ENCODE assay signal across 10 cellular contexts in the genomic region with DNA sequence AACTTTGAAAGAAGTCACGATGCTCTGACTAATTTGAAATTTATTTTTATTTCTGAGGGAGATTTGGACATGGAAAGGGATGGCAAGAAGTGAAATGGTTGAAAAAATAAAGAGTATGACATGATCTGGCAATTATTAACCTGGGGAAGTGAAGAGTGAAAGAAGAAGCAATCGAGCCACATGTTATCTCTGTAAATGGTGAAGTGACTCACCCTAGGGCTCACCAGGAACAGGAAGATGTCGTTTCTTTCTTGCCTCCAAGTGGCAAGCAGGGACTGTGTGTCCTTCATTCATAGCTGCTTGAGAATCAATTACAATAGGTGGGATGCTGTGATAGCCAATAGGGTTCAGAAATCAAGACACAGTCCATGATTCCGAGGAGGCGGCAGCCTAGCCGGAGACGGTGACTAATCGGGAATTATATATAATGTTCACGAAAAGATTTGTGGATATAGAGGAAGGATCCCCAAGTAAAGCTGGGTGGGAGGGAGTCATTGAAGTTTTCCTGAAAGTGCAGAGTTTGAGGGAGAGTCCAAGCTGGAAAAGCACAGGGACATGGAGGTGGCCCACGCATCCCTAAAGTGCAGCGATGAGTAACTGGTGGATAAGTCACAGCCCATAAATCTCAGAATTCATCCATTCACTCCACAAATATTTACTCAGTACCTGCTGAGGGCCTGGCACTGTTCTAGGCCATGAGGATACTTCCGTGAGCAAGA. TPM values are rescaled to one million over a fixed set of nuclear protein-coding genes. Genes with fewer than 3 reads are reported as not detected.
A peak's percentile ranks its signal among the peaks of the same experiment; 100 is the strongest.
DNase-seq lines count a peak whose midpoint lies in the region; ATAC-seq and TF ChIP-seq lines count a peak whose summit lies in the region.
"Had no signal": no experiment of that assay in that cellular context is flagged by ENCODE, and none has a peak within 500 bp of the region (broad histone marks: within the 10 kb centered on the region; RNA-seq: fewer than 3 reads in every experiment).

No MANE protein-coding gene starts in this region.

- H3K36me3 Mint-ChIP-seq in H9 (ENCODE audit: insufficient read depth in 1 of 3, low read depth in 3 of 3), result no peaks in the 10 kb centered on the region

- no peaks in the 10 kb centered on the region for H3K79me2 ChIP-seq in SK-N-SH (ENCODE audit: insufficient read depth)
- no peaks in the 10 kb centered on the region for H3K79me2 ChIP-seq in H9 (ENCODE audit: insufficient read depth, low read length)
- no peaks in the 10 kb centered on the region for H3K79me2 ChIP-seq in OCI-LY7 (ENCODE audit: insufficient read depth, low read depth, low read length)

- H3K56ac ChIP-seq in H9 (ENCODE audit: insufficient read length, low read depth, low read length), result no peak overlapping the region

- H3F3A ChIP-seq in SK-N-SH (replicated peaks; ENCODE audit: insufficient read depth), result peaks cover 6% of the 10 kb centered on the region

- no peak overlapping the region for H2AK5ac ChIP-seq in H9 (ENCODE audit: insufficient read length, low read length)

- H3K36me3 ChIP-seq in SK-N-SH (replicated peaks in 1 of 2; ENCODE audit: control insufficient read depth in 1 of 2, insufficient read depth in 2 of 2, low read length in 1 of 2) (no peaks in the 10 kb centered on the region), OCI-LY7 (ENCODE audit: insufficient read depth, low read length) (no peaks in the 10 kb centered on the region)

- H4K5ac ChIP-seq in H9 (ENCODE audit: insufficient read length, low read depth, low read length), result no peak overlapping the region

- peak overlapping the region; percentile 84 for H2AFZ ChIP-seq in SK-N-SH (ENCODE audit: low read depth)
- H2AFZ ChIP-seq in H9 (ENCODE audit: low read length), result no peak overlapping the region
- no peak overlapping the region for H2AFZ ChIP-seq in OCI-LY7 (ENCODE audit: low read length)

- BruUV-seq in OCI-LY7 (replicated peaks; lab: Mats Ljungman, UMichigan), result no TSS peak

- H2BK20ac ChIP-seq in H9 (ENCODE audit: low read depth, low read length, poor library complexity, severe bottlenecking), result no peak overlapping the region

- H3K14ac ChIP-seq in H9 (ENCODE audit: insufficient read depth, low read length), result no peak overlapping the region

- H3K27ac Mint-ChIP-seq in H9, result no peak overlapping the region

- H3K9me3 Mint-ChIP-seq in H9, result no peaks in the 10 kb centered on the region
- H3K9me3 Mint-ChIP-seq: central memory CD8-positive, alpha-beta T cell had no signal

- no peaks in the 10 kb centered on the region for H4K20me1 ChIP-seq in SK-N-SH (ENCODE audit: insufficient read depth)
- no peaks in the 10 kb centered on the region for H4K20me1 ChIP-seq in H9 (ENCODE audit: control insufficient read depth, insufficient read depth, insufficient read length)
- no peaks in the 10 kb centered on the region for H4K20me1 ChIP-seq in OCI-LY7 (ENCODE audit: insufficient read depth, low read length)

- H3K4me1 Mint-ChIP-seq in H9, result peaks cover 14 to 36% of the 10 kb centered on the region in 2 experiments
- H3K4me1 Mint-ChIP-seq: central memory CD8-positive, alpha-beta T cell had no signal

- WGBS in SK-N-SH (ENCODE audit: low lambda C conversion rate), result 4% methylated on average over 12 of the region's 12 CpGs
- no CpG with 5 or more reads among the region's 12 CpGs for WGBS in H9 (ENCODE audit: extremely low coverage, insufficient read length, low lambda C conversion rate)

- no peak overlapping the region for H2BK5ac ChIP-seq in H9 (ENCODE audit: insufficient read length, low read length)

- H3K4me3 ChIP-seq in AG10803 (ENCODE audit: low read length), result no peak overlapping the region
- peak overlapping the region in 1 of 2 experiments; percentile 56; a peak in 2 of 4 replicates for H3K4me3 ChIP-seq in SK-N-SH (ENCODE audit: low read depth in 2 of 2, low read length in 1 of 2)
- no peak overlapping the region for H3K4me3 ChIP-seq in OCI-LY7 (ENCODE audit: low read depth, low read length, poor library complexity, severe bottlenecking)

- H3K23ac ChIP-seq in H9 (ENCODE audit: insufficient read length, low read depth, low read length), result no peak overlapping the region

- no peak for TF ChIP-seq EP300 in SK-N-SH (IDR thresholded peaks at IDR 0.05; ENCODE audit: borderline replicate concordance in 1 of 2, low read depth in 1 of 2, low read length in 1 of 2)

- ATAC-seq in HG03159 (IDR thresholded peaks at IDR 0.05; ENCODE audit: unreplicated experiment), result peak; percentile 57
- ATAC-seq in HG03521 (IDR thresholded peaks at IDR 0.05; ENCODE audit: unreplicated experiment), result no peak

- H3K18ac ChIP-seq in H9 (ENCODE audit: insufficient read length, low read depth, low read length), result no peak overlapping the region

- H2BK12ac ChIP-seq in H9 (ENCODE audit: insufficient read length, low read depth, low read length), result no peak overlapping the region

- H3K79me1 ChIP-seq in H9 (ENCODE audit: insufficient read depth, low read depth, low read length, poor library complexity, severe bottlenecking), result no peaks in the 10 kb centered on the region

- H3K9me3 ChIP-seq in SK-N-SH (no peaks in the 10 kb centered on the region), H9 (ENCODE audit: control insufficient read depth, low read depth, low read length) (no peaks in the 10 kb centered on the region), OCI-LY7 (ENCODE audit: low read length) (no peaks in the 10 kb centered on the region)

- DNase-seq in AG10803 (ENCODE audit: low read depth), result peak; percentile 35
- no peak for DNase-seq in SK-N-SH
- DNase-seq in left kidney (ENCODE audit: low read depth, low spot score), result peak; percentile 68
- no peak for DNase-seq in H9
- DNase-seq in OCI-LY7 (ENCODE audit: low spot score), result no peak
- DNase-seq in dedifferentiated amniotic fluid mesenchymal stem cell (ENCODE audit: extremely low spot score), result no peak

- CTCF ChIA-PET in SK-N-SH (lab: Yijun Ruan, JAX) (interaction anchor here (1.2 to 3.0 kb wide), 4 partner anchors 646 to 763 kb away, joined by 3 to 16 read pairs (median 9); no protein-coding TSS in a partner anchor), OCI-LY7 (lab: Charles Lee; ENCODE audit: unreplicated experiment) (no interaction called here)

- H3T11ph ChIP-seq in H9 (ENCODE audit: low read length), result no peak overlapping the region

- H3K4ac ChIP-seq in H9 (ENCODE audit: low read depth, low read length), result no peak overlapping the region

- intact Hi-C loops in OCI-LY7 (cut with micrococcal nuclease; ENCODE audit: unreplicated experiment), result no loop called here

- H3K4me2 ChIP-seq in SK-N-SH, result peak overlapping the region; percentile 74
- no peak overlapping the region for H3K4me2 ChIP-seq in H9 (ENCODE audit: insufficient read depth, insufficient read length, low read length)
- no peak overlapping the region for H3K4me2 ChIP-seq in OCI-LY7 (ENCODE audit: low read length)

- H3K4me3 Mint-ChIP-seq in H9, result no peak overlapping the region
- H3K4me3 Mint-ChIP-seq: central memory CD8-positive, alpha-beta T cell had no signal

- H3K9me2 ChIP-seq in SK-N-SH, result no peaks in the 10 kb centered on the region
- H3K9me2 ChIP-seq in OCI-LY7 (ENCODE audit: insufficient read depth, low read length), result no peaks in the 10 kb centered on the region

- POLR2A ChIA-PET in SK-N-SH (lab: Yijun Ruan, JAX) (no interaction called here), OCI-LY7 (lab: Charles Lee) (no interaction called here)

- H4K8ac ChIP-seq in H9 (replicated peaks; ENCODE audit: insufficient read length, low read depth, low read length), result no peak overlapping the region

- TF ChIP-seq CTCF in AG10803 (conservative IDR thresholded peaks at IDR 0.05; ENCODE audit: low read length), result no peak
- no peak for TF ChIP-seq CTCF in SK-N-SH (IDR thresholded peaks at IDR 0.05)
- no peak for TF ChIP-seq CTCF in H9 (conservative IDR thresholded peaks at IDR 0.05)
- TF ChIP-seq CTCF in OCI-LY7 (conservative IDR thresholded peaks at IDR 0.05; ENCODE audit: low read length), result no peak

- H3K27ac ChIP-seq in SK-N-SH (ENCODE audit: low read depth in 2 of 2, low read length in 1 of 2) (peak overlapping the region in 1 of 2 experiments; percentile 40; a peak in 1 of 4 replicates), H9 (ENCODE audit: insufficient read length, low read depth, low read length) (no peak overlapping the region), OCI-LY7 (ENCODE audit: low read depth, low read length, poor library complexity, severe bottlenecking) (no peak overlapping the region)
- H3K27ac ChIP-seq: VCaP had no signal

- H4K91ac ChIP-seq in H9 (ENCODE audit: insufficient read length, low read depth, low read length), result no peak overlapping the region

- H3K27me3 Mint-ChIP-seq in H9 (ENCODE audit: low read depth), result peaks cover 4% of the 10 kb centered on the region

- H3K4me1 ChIP-seq in SK-N-SH (ENCODE audit: control insufficient read depth in 1 of 2, insufficient read depth in 2 of 2, low read depth in 1 of 2, low read length in 1 of 2), result peaks cover 0 to 14% of the 10 kb centered on the region in 2 experiments; a peak in 2 of 4 replicates
- 0 out of 2 replicates have a peak, but pooled peaks cover 2% of the 10 kb centered on the region for H3K4me1 ChIP-seq in H9 (ENCODE audit: insufficient read depth, low read length)
- H3K4me1 ChIP-seq in OCI-LY7 (ENCODE audit: insufficient read depth, low read length, poor library complexity, severe bottlenecking), result no peaks in the 10 kb centered on the region

- TF ChIP-seq RAD21 in SK-N-SH (IDR thresholded peaks at IDR 0.05; ENCODE audit: low read length), result no peak

- H3K27me3 ChIP-seq in SK-N-SH (ENCODE audit: insufficient read depth) (peaks cover 38% of the 10 kb centered on the region; the same call in 1 of the 2 replicates), H9 (ENCODE audit: insufficient read depth, low read length) (no peaks in the 10 kb centered on the region)

- no peaks in the 10 kb centered on the region for H3K23me2 ChIP-seq in H9 (ENCODE audit: insufficient read length, low read depth, low read length, poor library complexity, severe bottlenecking)

- no peak overlapping the region for H3K9ac ChIP-seq in SK-N-SH
- no peak overlapping the region for H3K9ac ChIP-seq in H9 (ENCODE audit: extremely low read depth, insufficient read length, low read length)

- H2BK15ac ChIP-seq in H9 (ENCODE audit: low read depth, low read length), result no peak overlapping the region

- no peak overlapping the region for H2BK120ac ChIP-seq in H9 (ENCODE audit: low read depth, low read length, poor library complexity, severe bottlenecking)

RNA-seq across cellular contexts. Expression of gene KRT20, which starts 18.2 kb away (rescaled TPM):
- not detected in 2 replicates for polyA plus RNA-seq in SK-N-SH (2012; rRNA removed)
- not detected in 2 replicates for polyA plus RNA-seq in SK-N-SH (2012; cell fraction: cytosol; rRNA removed)
- not detected in 2 replicates for polyA plus RNA-seq in SK-N-SH (2012; cell fraction: nucleus; rRNA removed)
- not detected in 2 replicates for total RNA-seq in H9 (2021)
- not detected in 2 replicates for total RNA-seq in OCI-LY7 (2014; rRNA removed; shearing (Covaris generic))
- total RNA-seq in OCI-LY7 (2022), result not detected in 2 replicates

RNA-seq across cellular contexts. Expression of gene KRT23, which starts 34.2 kb away (rescaled TPM):
- polyA plus RNA-seq in SK-N-SH (2012; rRNA removed), result not detected in 2 replicates
- polyA plus RNA-seq in SK-N-SH (2012; cell fraction: cytosol; rRNA removed), result not detected in 2 replicates
- not detected in 2 replicates for polyA plus RNA-seq in SK-N-SH (2012; cell fraction: nucleus; rRNA removed)
- not detected in 2 replicates for total RNA-seq in H9 (2021)
- not detected in 2 replicates for total RNA-seq in OCI-LY7 (2014; rRNA removed; shearing (Covaris generic))
- total RNA-seq in OCI-LY7 (2022), result not detected in 2 replicates

RNA-seq across cellular contexts. Expression of gene KRT12, which starts 36.3 kb away (rescaled TPM):
- polyA plus RNA-seq in SK-N-SH (2012; rRNA removed), result not detected in 2 replicates
- not detected in 2 replicates for polyA plus RNA-seq in SK-N-SH (2012; cell fraction: cytosol; rRNA removed)
- not detected in 2 replicates for polyA plus RNA-seq in SK-N-SH (2012; cell fraction: nucleus; rRNA removed)
- total RNA-seq in H9 (2021) (not detected in 2 replicates), OCI-LY7 (2022) (not detected in 2 replicates)
- total RNA-seq in OCI-LY7 (2014; rRNA removed; shearing (Covaris generic)), result not detected in 2 replicates

Comparison
In these comparisons a context has a peak if more than half of its experiments do, and no peak if none do; other contexts are left out.
1. DNase-seq: peak in AG10803 (single experiment) and left kidney (single experiment); none in SK-N-SH (single experiment), H9 (single experiment), OCI-LY7 (single experiment) and dedifferentiated amniotic fluid mesenchymal stem cell (single experiment).